Comparison of ENCODE assay signal across 8 cellular contexts in the genomic region with DNA sequence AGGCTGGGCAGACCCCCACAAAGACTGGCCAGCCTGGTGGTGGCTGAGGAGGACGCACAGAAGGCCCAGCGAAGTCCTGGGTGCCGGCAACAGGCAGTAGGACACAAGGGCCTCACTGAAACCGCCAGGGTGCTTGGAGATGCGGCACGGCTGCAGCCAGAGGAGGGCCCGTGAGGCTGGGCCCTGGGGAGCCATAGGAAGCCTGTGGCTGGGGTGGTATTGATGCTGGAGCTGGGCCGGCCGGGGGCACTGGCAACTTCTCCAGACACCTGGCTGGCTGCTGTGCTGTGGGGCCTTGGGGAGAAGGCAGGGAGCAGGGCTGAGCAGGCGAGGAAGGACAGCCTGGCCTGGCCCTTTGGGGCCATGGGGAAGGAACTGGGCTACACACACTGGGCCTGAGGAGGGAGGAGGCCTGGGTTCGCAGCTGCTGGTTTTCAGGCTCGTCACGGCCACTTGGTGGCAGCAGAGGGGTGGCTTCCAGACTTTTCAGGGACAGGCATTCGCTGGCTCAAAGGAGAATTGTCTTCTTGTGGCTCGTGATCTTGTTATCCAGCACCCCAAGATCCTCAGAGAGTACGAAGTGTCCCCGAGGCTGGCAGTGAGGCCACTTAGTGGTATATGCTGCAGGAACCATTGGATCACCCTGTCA.
DNase-seq lines count a peak whose midpoint lies in the region; ATAC-seq and TF ChIP-seq lines count a peak whose summit lies in the region.

No MANE protein-coding gene starts in this region.

- no peak for TF ChIP-seq POLR2A in NB4 (IDR thresholded peaks at IDR 0.05; ENCODE audit: extremely low read depth, insufficient read length)

- H3K4me3 ChIP-seq in NB4 (ENCODE audit: low read depth, low read length) (no peak overlapping the region), cardiac fibroblast (replicated peaks in 1 of 2; ENCODE audit: low read depth in 2 of 2, low read length in 2 of 2) (no peak overlapping the region)

- ATAC-seq in GM21423 (IDR thresholded peaks at IDR 0.05; ENCODE audit: unreplicated experiment), result no peak

- peak; percentile 74 for TF ChIP-seq CTCF in NB4 (IDR thresholded peaks at IDR 0.05; ENCODE audit: low read depth, low read length)
- TF ChIP-seq CTCF in cardiac fibroblast (IDR thresholded peaks at IDR 0.05; ENCODE audit: low read depth, low read length), result peak; percentile 65

- DNase-seq in NCI-H82 (lab: John Stamatoyannopoulos, UW) (peak; percentile 79), NCI-H82 treated with DMSO at 0.1 percent for 48 hours (lab: John Stamatoyannopoulos, UW; ENCODE audit: unreplicated experiment) (no peak), NB4 (ENCODE audit: low read depth) (peak; percentile 74), cardiac fibroblast (ENCODE audit: low read depth in 2 of 2) (peak; percentile 53 to 56), kidney tubule cell (ENCODE audit: low spot score) (peak; percentile 53)
- DNase-seq in activated CD4-positive, CD25-positive, alpha-beta regulatory T cell (lab: John Stamatoyannopoulos, UW), result peak; percentile 12 to 30 (median 20)
- DNase-seq in stimulated activated CD4-positive, alpha-beta T cell treated with anti-CD3 and anti-CD28 coated beads, Interleukin-4, amount 100 ng/mL, for 4 hours, result peak; percentile 38 to 55
